ENCODE assay signal across 21 cellular contexts in the genomic region with DNA sequence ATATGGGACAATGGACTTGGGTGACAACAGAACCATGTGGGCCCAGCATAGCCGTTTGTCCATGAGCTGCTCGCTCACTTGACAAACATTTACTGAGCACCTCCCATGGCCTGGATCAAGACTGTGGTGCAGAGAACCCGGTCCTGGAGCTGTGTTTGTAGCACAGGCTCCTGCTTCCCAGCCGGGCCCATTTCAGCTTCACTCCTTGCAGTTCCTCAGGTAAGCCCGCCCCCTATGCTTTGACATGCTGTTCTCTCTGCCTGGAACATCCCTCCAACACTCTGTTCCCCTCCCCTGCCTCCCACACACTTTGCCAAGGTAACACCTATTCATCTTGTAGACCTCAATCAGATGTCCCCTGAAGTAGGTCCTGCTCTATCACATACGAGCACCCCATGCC. TPM values are rescaled to one million over a fixed set of nuclear protein-coding genes. Genes with fewer than 3 reads are reported as not detected.
DNase-seq lines count a peak whose midpoint lies in the region; ATAC-seq and TF ChIP-seq lines count a peak whose summit lies in the region.
"Had no signal": no experiment of that assay in that cellular context is flagged by ENCODE, and none has a peak within 500 bp of the region (broad histone marks: within the 10 kb centered on the region; RNA-seq: fewer than 3 reads in every experiment).

No MANE protein-coding gene starts in this region.

- intact Hi-C loops in naive thymus-derived CD4-positive, alpha-beta T cell (cut with micrococcal nuclease) = no loop called here

- no peak overlapping the region for H3K4me3 ChIP-seq in naive thymus-derived CD4-positive, alpha-beta T cell (ENCODE audit: low read length)

- no peak overlapping the region for H3K4me3 Mint-ChIP-seq in neural crest cell
- no peak overlapping the region for H3K4me3 Mint-ChIP-seq in naive thymus-derived CD4-positive, alpha-beta T cell
- H3K4me3 Mint-ChIP-seq in T-cell = no peak overlapping the region
- no peak overlapping the region for H3K4me3 Mint-ChIP-seq in stimulated activated effector memory CD8-positive, alpha-beta T cell treated with anti-CD3 and anti-CD28 coated beads, Interleukin-12 subunit alpha, Interleukin-12 subunit beta, amount 100 ng/mL, for 72 hours
- H3K4me3 Mint-ChIP-seq: CD4-positive, alpha-beta memory T cell had no signal

- peak overlapping the region; percentile 35 for H3K27ac Mint-ChIP-seq in neural crest cell (ENCODE audit: unreplicated experiment)
- H3K27ac Mint-ChIP-seq in naive thymus-derived CD4-positive, alpha-beta T cell = no peak overlapping the region
- H3K27ac Mint-ChIP-seq in T-cell = no peak overlapping the region
- no peak overlapping the region for H3K27ac Mint-ChIP-seq in stimulated activated effector memory CD8-positive, alpha-beta T cell treated with anti-CD3 and anti-CD28 coated beads, Interleukin-12 subunit alpha, Interleukin-12 subunit beta, amount 100 ng/mL, for 72 hours

- POLR2A ChIA-PET in naive thymus-derived CD4-positive, alpha-beta T cell (lab: Charles Lee) = no interaction called here
- POLR2A ChIA-PET in T-cell (lab: Charles Lee) = no interaction called here

- no peaks in the 10 kb centered on the region for H3K36me3 ChIP-seq in naive thymus-derived CD4-positive, alpha-beta T cell (ENCODE audit: control insufficient read depth in 2 of 3, insufficient read depth in 3 of 3, low read length in 3 of 3)

- H3K27me3 Mint-ChIP-seq in neural crest cell (ENCODE audit: low read depth) (no peaks in the 10 kb centered on the region), T-cell (peaks cover 0 to 3% of the 10 kb centered on the region in 2 donors)
- no peaks in the 10 kb centered on the region for H3K27me3 Mint-ChIP-seq in naive thymus-derived CD4-positive, alpha-beta T cell
- H3K27me3 Mint-ChIP-seq: CD4-positive, alpha-beta memory T cell had no signal

- no peaks in the 10 kb centered on the region for H3K27me3 ChIP-seq in naive thymus-derived CD4-positive, alpha-beta T cell (ENCODE audit: control insufficient read depth in 2 of 2, insufficient read depth in 2 of 2, low read length in 2 of 2)

- peak overlapping the region; percentile 73 for H3K27ac ChIP-seq in caudate nucleus (ENCODE audit: low read depth, low read length)
- H3K27ac ChIP-seq in naive thymus-derived CD4-positive, alpha-beta T cell (ENCODE audit: low read depth, low read length) = no peak overlapping the region

- H3K4me1 Mint-ChIP-seq in neural crest cell (peaks cover 8% of the 10 kb centered on the region), T-cell (no peaks in the 10 kb centered on the region)
- peaks cover 0 to 4% (median 0%) of the 10 kb centered on the region in 7 donors for H3K4me1 Mint-ChIP-seq in naive thymus-derived CD4-positive, alpha-beta T cell
- no peaks in the 10 kb centered on the region for H3K4me1 Mint-ChIP-seq in stimulated activated effector memory CD8-positive, alpha-beta T cell treated with anti-CD3 and anti-CD28 coated beads, Interleukin-12 subunit alpha, Interleukin-12 subunit beta, amount 100 ng/mL, for 72 hours
- H3K4me1 Mint-ChIP-seq: CD4-positive, alpha-beta memory T cell had no signal

- H3K9me3 Mint-ChIP-seq in neural crest cell (no peaks in the 10 kb centered on the region), T-cell (no peaks in the 10 kb centered on the region)
- no peaks in the 10 kb centered on the region for H3K9me3 Mint-ChIP-seq in naive thymus-derived CD4-positive, alpha-beta T cell
- H3K9me3 Mint-ChIP-seq in stimulated activated effector memory CD8-positive, alpha-beta T cell treated with anti-CD3 and anti-CD28 coated beads, Interleukin-12 subunit alpha, Interleukin-12 subunit beta, amount 100 ng/mL, for 72 hours = no peaks in the 10 kb centered on the region
- H3K9me3 Mint-ChIP-seq: CD4-positive, alpha-beta memory T cell had no signal

- no peaks in the 10 kb centered on the region for H3K4me1 ChIP-seq in naive thymus-derived CD4-positive, alpha-beta T cell (ENCODE audit: control insufficient read depth in 2 of 2, insufficient read depth in 2 of 2, low read length in 2 of 2)

- CTCF ChIA-PET in naive thymus-derived CD4-positive, alpha-beta T cell (lab: Charles Lee) = interaction anchor here (1.1 kb wide), 1 partner anchor 13 kb away, joined by 3 read pairs; no protein-coding TSS in a partner anchor
- CTCF ChIA-PET in T-cell (lab: Charles Lee) = interaction anchor here in 1 of 2 donors (0.5 kb wide), 1 partner anchor 359 kb away, joined by 11 read pairs; no protein-coding TSS in a partner anchor

- ATAC-seq in naive thymus-derived CD4-positive, alpha-beta T cell = no peak
- ATAC-seq in T-cell (replicated peaks in 1 of 4) = no peak
- no peak for ATAC-seq in stimulated activated effector memory CD8-positive, alpha-beta T cell treated with anti-CD3 and anti-CD28 coated beads, Interleukin-12 subunit alpha, Interleukin-12 subunit beta, amount 100 ng/mL, for 72 hours

- H3K36me3 Mint-ChIP-seq in neural crest cell (ENCODE audit: low read depth) (no peaks in the 10 kb centered on the region), T-cell (no peaks in the 10 kb centered on the region)
- no peaks in the 10 kb centered on the region for H3K36me3 Mint-ChIP-seq in naive thymus-derived CD4-positive, alpha-beta T cell
- no peaks in the 10 kb centered on the region for H3K36me3 Mint-ChIP-seq in stimulated activated effector memory CD8-positive, alpha-beta T cell treated with anti-CD3 and anti-CD28 coated beads, Interleukin-12 subunit alpha, Interleukin-12 subunit beta, amount 100 ng/mL, for 72 hours
- H3K36me3 Mint-ChIP-seq: CD4-positive, alpha-beta memory T cell had no signal

- DNase-seq in caudate nucleus (lab: John Stamatoyannopoulos, UW) (peak in 43 of 61 donors; percentile 21 to 94 (median 61)), neural crest cell (ENCODE audit: low read depth, low spot score) (no peak), putamen (ENCODE audit: low spot score) (peak; percentile 81), T-cell (no peak)
- no peak for DNase-seq in naive thymus-derived CD4-positive, alpha-beta T cell
- DNase-seq in stimulated activated effector memory CD8-positive, alpha-beta T cell treated with anti-CD3 and anti-CD28 coated beads, Interleukin-12 subunit alpha, Interleukin-12 subunit beta, amount 100 ng/mL, for 72 hours (ENCODE audit: low spot score in 2 of 2) = no peak
- DNase-seq: C1 segment of cervical spinal cord; Calu3; CD4-positive, alpha-beta memory T cell; COR-L47; DMS53; DMS79 treated with DMSO at 0.1 percent for 48 hours; GF-D8; H7; HCEC 1CT had no signal

- H3K9me3 ChIP-seq in naive thymus-derived CD4-positive, alpha-beta T cell (ENCODE audit: control insufficient read depth in 2 of 3, low read length in 3 of 3) = no peaks in the 10 kb centered on the region

- no peak for TF ChIP-seq CTCF in neural crest cell (conservative IDR thresholded peaks at IDR 0.05)

RNA-seq across cellular contexts. Expression of a gene that starts 19.3 kb away (rescaled TPM):
- total RNA-seq in neural crest cell (0.19 and 0.50 TPM in 2 replicates), T-cell (1 to 10 TPM; 2.1 to 3.7 (median 2.8) TPM)
- 1 to 10 TPM; 1.5 to 5.8 (median 4.5) TPM for total RNA-seq in naive thymus-derived CD4-positive, alpha-beta T cell
- polyA plus RNA-seq in naive thymus-derived CD4-positive, alpha-beta T cell = 1 to 10 TPM; 2.0 to 2.6 TPM
- total RNA-seq: A172, A673, Calu3, Daoy, G401, H1 had no signal

RNA-seq across cellular contexts. Expression of a gene that starts 46.3 kb away (rescaled TPM):
- total RNA-seq in neural crest cell (6.1 and 6.4 TPM in 2 replicates), T-cell (under 1 TPM in 1 of 5 donors, not detected in 4; 0.22 TPM)
- total RNA-seq in naive thymus-derived CD4-positive, alpha-beta T cell = not detected
- not detected for polyA plus RNA-seq in naive thymus-derived CD4-positive, alpha-beta T cell
- total RNA-seq: A172; Calu3; CD4-positive, alpha-beta memory T cell; G401 had no signal
- polyA plus RNA-seq: BJ; CD4-positive, alpha-beta memory T cell had no signal

RNA-seq across cellular contexts. Expression of a gene that starts 46.7 kb away (rescaled TPM):
- total RNA-seq in neural crest cell (1.5 and 1.7 TPM in 2 replicates), T-cell (1 to 10 TPM; 2.5 to 6.8 (median 3.5) TPM)
- 1 to 10 TPM in 4 of 5 experiments, under 1 TPM in 1; 0.53 to 6.5 (median 5.5) TPM for total RNA-seq in naive thymus-derived CD4-positive, alpha-beta T cell
- polyA plus RNA-seq in naive thymus-derived CD4-positive, alpha-beta T cell = 1 to 10 TPM in 1 of 2 donors, under 1 TPM in 1; 0.69 to 1.3 TPM

Comparison
In these comparisons a context has a peak if more than half of its experiments do, and no peak if none do; other contexts are left out.
1. DNase-seq: peak in caudate nucleus (43 of 61) and putamen (single experiment); none in neural crest cell (single experiment), naive thymus-derived CD4-positive, alpha-beta T cell (0 of 9), T-cell (0 of 34) and stimulated activated effector memory CD8-positive, alpha-beta T cell treated with anti-CD3 and anti-CD28 coated beads, Interleukin-12 subunit alpha, Interleukin-12 subunit beta, amount 100 ng/mL, for 72 hours (0 of 2).